Comparison of ENCODE assay signal across 12 cellular contexts in genomic region chr1:7477593-7477992, GRCh38.
"Had no signal": no experiment of that assay in that cellular context is flagged by ENCODE, and none has a peak within 500 bp of the region (broad histone marks: within the 10 kb centered on the region; RNA-seq: fewer than 3 reads in every experiment).

No MANE protein-coding gene starts in this region.

- ATAC-seq: activated CD4-positive, CD25-positive, alpha-beta regulatory T cell treated with anti-CD3 and anti-CD28 coated beads, Interleukin-2, amount 50 U/mL, for 24 hours; naive thymus-derived CD4-positive, alpha-beta T cell; T-cell had no signal

- H3K27me3 ChIP-seq: neutrophil had no signal

- H3K9me3 ChIP-seq: neutrophil, suprapubic skin had no signal

- H3K27me3 Mint-ChIP-seq: activated naive CD8-positive, alpha-beta T cell treated with anti-CD3 and anti-CD28 coated beads, Interleukin-2, amount 10 ng/mL, durations not matched to agents 7 days and 5 days had no signal

- H3K27ac Mint-ChIP-seq: activated naive CD8-positive, alpha-beta T cell treated with anti-CD3 and anti-CD28 coated beads, Interleukin-2, amount 10 ng/mL, durations not matched to agents 7 days and 5 days; activated T-helper 1 cell treated with anti-CD3 and anti-CD28 coated beads, Interleukin-12 subunit alpha, Interleukin-12 subunit beta, Interleukin-2, Interleukin-4 antibody, amounts not matched to agents 30 ng/mL and 10 ng/mL and 1 ng/mL, durations not matched to agents 14 hours and 24 hours and 36 hours; naive thymus-derived CD4-positive, alpha-beta T cell; T-cell had no signal

- H3K9me3 Mint-ChIP-seq: activated naive CD8-positive, alpha-beta T cell treated with anti-CD3 and anti-CD28 coated beads, Interleukin-2, amount 10 ng/mL, durations not matched to agents 7 days and 5 days; activated T-helper 1 cell treated with anti-CD3 and anti-CD28 coated beads, Interleukin-12 subunit alpha, Interleukin-12 subunit beta, Interleukin-2, Interleukin-4 antibody, amounts not matched to agents 30 ng/mL and 10 ng/mL and 1 ng/mL, durations not matched to agents 14 hours and 24 hours and 36 hours; naive thymus-derived CD4-positive, alpha-beta T cell; T-cell had no signal

- H3K4me1 Mint-ChIP-seq: activated naive CD8-positive, alpha-beta T cell treated with anti-CD3 and anti-CD28 coated beads, Interleukin-2, amount 10 ng/mL, durations not matched to agents 7 days and 5 days; T-cell had no signal

- H3K4me3 Mint-ChIP-seq: activated naive CD8-positive, alpha-beta T cell treated with anti-CD3 and anti-CD28 coated beads, Interleukin-2, amount 10 ng/mL, durations not matched to agents 7 days and 5 days; activated T-helper 1 cell treated with anti-CD3 and anti-CD28 coated beads, Interleukin-12 subunit alpha, Interleukin-12 subunit beta, Interleukin-2, Interleukin-4 antibody, amounts not matched to agents 30 ng/mL and 10 ng/mL and 1 ng/mL, durations not matched to agents 14 hours and 24 hours and 36 hours; naive thymus-derived CD4-positive, alpha-beta T cell; T-cell had no signal

- H3K36me3 Mint-ChIP-seq: activated naive CD8-positive, alpha-beta T cell treated with anti-CD3 and anti-CD28 coated beads, Interleukin-2, amount 10 ng/mL, durations not matched to agents 7 days and 5 days; naive thymus-derived CD4-positive, alpha-beta T cell; T-cell had no signal

- H3K4me3 ChIP-seq: suprapubic skin had no signal

- H3K27ac ChIP-seq: neutrophil, suprapubic skin had no signal

- DNase-seq: activated CD4-positive, alpha-beta T cell treated with anti-CD3 and anti-CD28 coated beads, Interleukin-2, amount 50 U/mL, for 1 hour; activated naive CD8-positive, alpha-beta T cell treated with anti-CD3 and anti-CD28 coated beads, Interleukin-2, amount 10 ng/mL, durations not matched to agents 7 days and 5 days; aorta; naive thymus-derived CD4-positive, alpha-beta T cell; stimulated activated CD4-positive, alpha-beta T cell treated with anti-CD3 and anti-CD28 coated beads, Interleukin-4, amount 100 ng/mL, for 24 hours; stimulated activated naive CD4-positive, alpha-beta T cell; T-cell; T-helper 9 cell had no signal

- H3K36me3 ChIP-seq: neutrophil, suprapubic skin had no signal
